Comparison of ENCODE assay signal across 1 cellular context in genomic region chr3:155805204-155805801, GRCh38.
TF ChIP-seq lines count a peak whose summit lies in the region.

No MANE protein-coding gene starts in this region.

TF ChIP-seq in K562, 482 proteins besides CTCF, POLR2A, EP300 and RAD21 (continued from another document):
- TF ChIP-seq, protein P1, sequence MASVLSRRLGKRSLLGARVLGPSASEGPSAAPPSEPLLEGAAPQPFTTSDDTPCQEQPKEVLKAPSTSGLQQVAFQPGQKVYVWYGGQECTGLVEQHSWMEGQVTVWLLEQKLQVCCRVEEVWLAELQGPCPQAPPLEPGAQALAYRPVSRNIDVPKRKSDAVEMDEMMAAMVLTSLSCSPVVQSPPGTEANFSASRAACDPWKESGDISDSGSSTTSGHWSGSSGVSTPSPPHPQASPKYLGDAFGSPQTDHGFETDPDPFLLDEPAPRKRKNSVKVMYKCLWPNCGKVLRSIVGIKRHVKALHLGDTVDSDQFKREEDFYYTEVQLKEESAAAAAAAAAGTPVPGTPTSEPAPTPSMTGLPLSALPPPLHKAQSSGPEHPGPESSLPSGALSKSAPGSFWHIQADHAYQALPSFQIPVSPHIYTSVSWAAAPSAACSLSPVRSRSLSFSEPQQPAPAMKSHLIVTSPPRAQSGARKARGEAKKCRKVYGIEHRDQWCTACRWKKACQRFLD (CRISPR knock-in tag; IDR thresholded peaks at IDR 0.05), result no peak
- no peak for TF ChIP-seq PTRF (tag; IDR thresholded peaks at IDR 0.05)
- TF ChIP-seq, protein P2, sequence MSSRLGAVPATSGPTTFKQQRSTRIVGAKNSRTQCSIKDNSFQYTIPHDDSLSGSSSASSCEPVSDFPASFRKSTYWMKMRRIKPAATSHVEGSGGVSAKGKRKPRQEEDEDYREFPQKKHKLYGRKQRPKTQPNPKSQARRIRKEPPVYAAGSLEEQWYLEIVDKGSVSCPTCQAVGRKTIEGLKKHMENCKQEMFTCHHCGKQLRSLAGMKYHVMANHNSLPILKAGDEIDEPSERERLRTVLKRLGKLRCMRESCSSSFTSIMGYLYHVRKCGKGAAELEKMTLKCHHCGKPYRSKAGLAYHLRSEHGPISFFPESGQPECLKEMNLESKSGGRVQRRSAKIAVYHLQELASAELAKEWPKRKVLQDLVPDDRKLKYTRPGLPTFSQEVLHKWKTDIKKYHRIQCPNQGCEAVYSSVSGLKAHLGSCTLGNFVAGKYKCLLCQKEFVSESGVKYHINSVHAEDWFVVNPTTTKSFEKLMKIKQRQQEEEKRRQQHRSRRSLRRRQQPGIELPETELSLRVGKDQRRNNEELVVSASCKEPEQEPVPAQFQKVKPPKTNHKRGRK (tag; IDR thresholded peaks at IDR 0.05), result no peak
- TF ChIP-seq, protein P3, sequence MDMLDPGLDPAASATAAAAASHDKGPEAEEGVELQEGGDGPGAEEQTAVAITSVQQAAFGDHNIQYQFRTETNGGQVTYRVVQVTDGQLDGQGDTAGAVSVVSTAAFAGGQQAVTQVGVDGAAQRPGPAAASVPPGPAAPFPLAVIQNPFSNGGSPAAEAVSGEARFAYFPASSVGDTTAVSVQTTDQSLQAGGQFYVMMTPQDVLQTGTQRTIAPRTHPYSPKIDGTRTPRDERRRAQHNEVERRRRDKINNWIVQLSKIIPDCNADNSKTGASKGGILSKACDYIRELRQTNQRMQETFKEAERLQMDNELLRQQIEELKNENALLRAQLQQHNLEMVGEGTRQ (CRISPR knock-in tag; IDR thresholded peaks at IDR 0.05), result no peak
- TF ChIP-seq ZNF77 (CRISPR knock-in tag; IDR thresholded peaks at IDR 0.05), result no peak
- TF ChIP-seq DEAF1 (CRISPR knock-in tag; IDR thresholded peaks at IDR 0.05), result no peak
- no peak for TF ChIP-seq BMI1 (IDR thresholded peaks at IDR 0.05; ENCODE audit: low read length)
- TF ChIP-seq EZH2 (IDR thresholded peaks at IDR 0.05; ENCODE audit: borderline replicate concordance, low read depth, low read length), result no peak
- peak; percentile 96 for TF ChIP-seq ZNF121 (CRISPR knock-in tag; conservative IDR thresholded peaks at IDR 0.05)
- no peak for TF ChIP-seq CHD1 (IDR thresholded peaks at IDR 0.05; ENCODE audit: low read length)
- no peak for TF ChIP-seq BRCA1 (IDR thresholded peaks at IDR 0.05)
- no peak for TF ChIP-seq BRCA1 (CRISPR knock-in tag; IDR thresholded peaks at IDR 0.05)
- TF ChIP-seq PRMT5 (CRISPR knock-in tag; IDR thresholded peaks at IDR 0.05), result no peak
- TF ChIP-seq SMARCE1 (IDR thresholded peaks at IDR 0.05), result no peak
- TF ChIP-seq RBFOX2 (IDR thresholded peaks at IDR 0.05; ENCODE audit: low read depth, low read length), result no peak
- TF ChIP-seq, protein P4, sequence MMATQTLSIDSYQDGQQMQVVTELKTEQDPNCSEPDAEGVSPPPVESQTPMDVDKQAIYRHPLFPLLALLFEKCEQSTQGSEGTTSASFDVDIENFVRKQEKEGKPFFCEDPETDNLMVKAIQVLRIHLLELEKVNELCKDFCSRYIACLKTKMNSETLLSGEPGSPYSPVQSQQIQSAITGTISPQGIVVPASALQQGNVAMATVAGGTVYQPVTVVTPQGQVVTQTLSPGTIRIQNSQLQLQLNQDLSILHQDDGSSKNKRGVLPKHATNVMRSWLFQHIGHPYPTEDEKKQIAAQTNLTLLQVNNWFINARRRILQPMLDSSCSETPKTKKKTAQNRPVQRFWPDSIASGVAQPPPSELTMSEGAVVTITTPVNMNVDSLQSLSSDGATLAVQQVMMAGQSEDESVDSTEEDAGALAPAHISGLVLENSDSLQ (IDR thresholded peaks at IDR 0.05), result peak; percentile 19; the same call in 1 of the 2 replicates
- no peak; the same call in 1 of the 2 replicates for TF ChIP-seq ZNF197 (CRISPR knock-in tag; IDR thresholded peaks at IDR 0.05; ENCODE audit: low read depth)
- TF ChIP-seq MYBL2 (IDR thresholded peaks at IDR 0.05; ENCODE audit: low read depth), result no peak
- no peak for TF ChIP-seq MYBL2 (CRISPR knock-in tag; IDR thresholded peaks at IDR 0.05; ENCODE audit: borderline replicate concordance)
- TF ChIP-seq RBM25 (IDR thresholded peaks at IDR 0.05; ENCODE audit: low read depth, low read length, severe bottlenecking), result peak; percentile 6
- no peak for TF ChIP-seq ZKSCAN1 (IDR thresholded peaks at IDR 0.05; ENCODE audit: low read depth, low read length)
- TF ChIP-seq YBX1 (IDR thresholded peaks at IDR 0.05), result no peak
- TF ChIP-seq, protein P5, sequence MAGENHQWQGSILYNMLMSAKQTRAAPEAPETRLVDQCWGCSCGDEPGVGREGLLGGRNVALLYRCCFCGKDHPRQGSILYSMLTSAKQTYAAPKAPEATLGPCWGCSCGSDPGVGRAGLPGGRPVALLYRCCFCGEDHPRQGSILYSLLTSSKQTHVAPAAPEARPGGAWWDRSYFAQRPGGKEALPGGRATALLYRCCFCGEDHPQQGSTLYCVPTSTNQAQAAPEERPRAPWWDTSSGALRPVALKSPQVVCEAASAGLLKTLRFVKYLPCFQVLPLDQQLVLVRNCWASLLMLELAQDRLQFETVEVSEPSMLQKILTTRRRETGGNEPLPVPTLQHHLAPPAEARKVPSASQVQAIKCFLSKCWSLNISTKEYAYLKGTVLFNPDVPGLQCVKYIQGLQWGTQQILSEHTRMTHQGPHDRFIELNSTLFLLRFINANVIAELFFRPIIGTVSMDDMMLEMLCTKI (IDR thresholded peaks at IDR 0.05; ENCODE audit: partially characterized antibody), result no peak
- TF ChIP-seq, protein P6, sequence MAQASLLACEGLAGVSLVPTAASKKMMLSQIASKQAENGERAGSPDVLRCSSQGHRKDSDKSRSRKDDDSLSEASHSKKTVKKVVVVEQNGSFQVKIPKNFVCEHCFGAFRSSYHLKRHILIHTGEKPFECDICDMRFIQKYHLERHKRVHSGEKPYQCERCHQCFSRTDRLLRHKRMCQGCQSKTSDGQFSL (CRISPR knock-in tag; IDR thresholded peaks at IDR 0.05), result no peak
- TF ChIP-seq, protein P6 (tag; IDR thresholded peaks at IDR 0.05), result no peak
- TF ChIP-seq MAFF (IDR thresholded peaks at IDR 0.05; ENCODE audit: low read length), result no peak
- peak; percentile 75 for TF ChIP-seq SMARCA5 (IDR thresholded peaks at IDR 0.05)
- TF ChIP-seq RERE (CRISPR knock-in tag; IDR thresholded peaks at IDR 0.05; ENCODE audit: borderline replicate concordance), result no peak
- TF ChIP-seq EHMT2 (IDR thresholded peaks at IDR 0.05), result no peak
- peak; percentile 58 for TF ChIP-seq CEBPB (tag; IDR thresholded peaks at IDR 0.05)
- TF ChIP-seq FIP1L1 (IDR thresholded peaks at IDR 0.05; ENCODE audit: low read depth, low read length, poor library complexity, severe bottlenecking), result no peak
- no peak for TF ChIP-seq NR4A1 (CRISPR knock-in tag; IDR thresholded peaks at IDR 0.05)
- no peak for TF ChIP-seq NR4A1 (tag; IDR thresholded peaks at IDR 0.05)
- no peak for TF ChIP-seq LARP7 (IDR thresholded peaks at IDR 0.05)
- no peak for TF ChIP-seq TBL1XR1 (IDR thresholded peaks at IDR 0.05; ENCODE audit: low read length in 2 of 2)
- TF ChIP-seq, protein P7, sequence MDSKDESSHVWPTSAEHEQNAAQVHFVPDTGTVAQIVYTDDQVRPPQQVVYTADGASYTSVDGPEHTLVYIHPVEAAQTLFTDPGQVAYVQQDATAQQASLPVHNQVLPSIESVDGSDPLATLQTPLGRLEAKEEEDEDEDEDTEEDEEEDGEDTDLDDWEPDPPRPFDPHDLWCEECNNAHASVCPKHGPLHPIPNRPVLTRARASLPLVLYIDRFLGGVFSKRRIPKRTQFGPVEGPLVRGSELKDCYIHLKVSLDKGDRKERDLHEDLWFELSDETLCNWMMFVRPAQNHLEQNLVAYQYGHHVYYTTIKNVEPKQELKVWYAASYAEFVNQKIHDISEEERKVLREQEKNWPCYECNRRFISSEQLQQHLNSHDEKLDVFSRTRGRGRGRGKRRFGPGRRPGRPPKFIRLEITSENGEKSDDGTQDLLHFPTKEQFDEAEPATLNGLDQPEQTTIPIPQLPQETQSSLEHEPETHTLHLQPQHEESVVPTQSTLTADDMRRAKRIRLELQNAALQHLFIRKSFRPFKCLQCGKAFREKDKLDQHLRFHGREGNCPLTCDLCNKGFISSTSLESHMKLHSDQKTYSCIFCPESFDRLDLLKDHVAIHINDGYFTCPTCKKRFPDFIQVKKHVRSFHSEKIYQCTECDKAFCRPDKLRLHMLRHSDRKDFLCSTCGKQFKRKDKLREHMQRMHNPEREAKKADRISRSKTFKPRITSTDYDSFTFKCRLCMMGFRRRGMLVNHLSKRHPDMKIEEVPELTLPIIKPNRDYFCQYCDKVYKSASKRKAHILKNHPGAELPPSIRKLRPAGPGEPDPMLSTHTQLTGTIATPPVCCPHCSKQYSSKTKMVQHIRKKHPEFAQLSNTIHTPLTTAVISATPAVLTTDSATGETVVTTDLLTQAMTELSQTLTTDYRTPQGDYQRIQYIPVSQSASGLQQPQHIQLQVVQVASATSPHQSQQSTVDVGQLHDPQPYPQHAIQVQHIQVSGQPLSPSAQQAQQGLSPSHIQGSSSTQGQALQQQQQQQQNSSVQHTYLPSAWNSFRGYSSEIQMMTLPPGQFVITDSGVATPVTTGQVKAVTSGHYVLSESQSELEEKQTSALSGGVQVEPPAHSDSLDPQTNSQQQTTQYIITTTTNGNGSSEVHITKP (IDR thresholded peaks at IDR 0.05; ENCODE audit: partially characterized antibody), result peak; percentile 43
- no peak for TF ChIP-seq NFXL1 (CRISPR knock-in tag; IDR thresholded peaks at IDR 0.05)
- TF ChIP-seq, protein P8, sequence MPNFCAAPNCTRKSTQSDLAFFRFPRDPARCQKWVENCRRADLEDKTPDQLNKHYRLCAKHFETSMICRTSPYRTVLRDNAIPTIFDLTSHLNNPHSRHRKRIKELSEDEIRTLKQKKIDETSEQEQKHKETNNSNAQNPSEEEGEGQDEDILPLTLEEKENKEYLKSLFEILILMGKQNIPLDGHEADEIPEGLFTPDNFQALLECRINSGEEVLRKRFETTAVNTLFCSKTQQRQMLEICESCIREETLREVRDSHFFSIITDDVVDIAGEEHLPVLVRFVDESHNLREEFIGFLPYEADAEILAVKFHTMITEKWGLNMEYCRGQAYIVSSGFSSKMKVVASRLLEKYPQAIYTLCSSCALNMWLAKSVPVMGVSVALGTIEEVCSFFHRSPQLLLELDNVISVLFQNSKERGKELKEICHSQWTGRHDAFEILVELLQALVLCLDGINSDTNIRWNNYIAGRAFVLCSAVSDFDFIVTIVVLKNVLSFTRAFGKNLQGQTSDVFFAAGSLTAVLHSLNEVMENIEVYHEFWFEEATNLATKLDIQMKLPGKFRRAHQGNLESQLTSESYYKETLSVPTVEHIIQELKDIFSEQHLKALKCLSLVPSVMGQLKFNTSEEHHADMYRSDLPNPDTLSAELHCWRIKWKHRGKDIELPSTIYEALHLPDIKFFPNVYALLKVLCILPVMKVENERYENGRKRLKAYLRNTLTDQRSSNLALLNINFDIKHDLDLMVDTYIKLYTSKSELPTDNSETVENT (CRISPR knock-in tag; IDR thresholded peaks at IDR 0.05), result no peak
